In genomic region chr15:41878355-41878699, GRCh38 we compare ENCODE assay signal across 23 cellular contexts. TPM values are rescaled to one million over a fixed set of nuclear protein-coding genes. Genes with fewer than 3 reads are reported as not detected.
DNase-seq lines count a peak whose midpoint lies in the region; ATAC-seq and TF ChIP-seq lines count a peak whose summit lies in the region.
"Had no signal": no experiment of that assay in that cellular context is flagged by ENCODE, and none has a peak within 500 bp of the region (broad histone marks: within the 10 kb centered on the region; RNA-seq: fewer than 3 reads in every experiment).

No MANE protein-coding gene starts in this region.

- 71 to 77% methylated on average over 10 of the region's 10 CpGs for WGBS in heart right ventricle, 2 donors
- WGBS in psoas muscle, 3 donors = 29 to 40% (median 31%) methylated on average over 10 of the region's 10 CpGs

- H3K27me3 ChIP-seq in heart right ventricle = peaks cover 0 to 16% (median 0%) of the 10 kb centered on the region in 7 donors
- no peaks in the 10 kb centered on the region for H3K27me3 ChIP-seq in psoas muscle (ENCODE audit: insufficient read depth in 3 of 3, low read length in 2 of 3)

- H3K27ac ChIP-seq in heart right ventricle (peak overlapping the region in 1 of 10 donors; percentile 33), psoas muscle (no peak overlapping the region)
- H3K27ac ChIP-seq: 22Rv1, cardiac muscle cell, epithelial cell of prostate, left lung had no signal

- ATAC-seq in heart right ventricle (peak in 7 of 8 donors; percentile 24 to 75 (median 41)), psoas muscle (peak; percentile 60 to 87 (median 70)), HG03520 (IDR thresholded peaks at IDR 0.05; ENCODE audit: unreplicated experiment) (no peak)
- ATAC-seq: activated T-cell treated with anti-CD3 and anti-CD28 coated beads, Interleukin-2, amount 50 U/mL, for 4 hours; left lung; mucosa of descending colon; stimulated activated naive B cell treated with anti-CD40 and anti-IgM and Interleukin-4, amounts not matched to agents 10 μg/mL and 1 μg/mL and 100 μg/mL, for 72 hours had no signal

- intact Hi-C loops in heart right ventricle (cut with DNase I) = no loop called here
- intact Hi-C loops in psoas muscle (cut with DNase I) = no loop called here

- H3K4me1 ChIP-seq in heart right ventricle (peaks cover 3 to 32% (median 23%) of the 10 kb centered on the region in 9 donors), psoas muscle (peaks cover 15% of the 10 kb centered on the region)
- H3K4me1 ChIP-seq: Caco-2 had no signal

- H3K9me3 ChIP-seq in heart right ventricle (no peaks in the 10 kb centered on the region), psoas muscle (no peaks in the 10 kb centered on the region)
- H3K9me3 ChIP-seq: Caco-2, left lung, mucosa of descending colon had no signal

- peak; percentile 57 for DNase-seq in DMS 273 (lab: John Stamatoyannopoulos, UW; ENCODE audit: unreplicated experiment)
- DNase-seq in DMS 273 treated with DMSO at 0.1 percent for 48 hours (lab: John Stamatoyannopoulos, UW) = no peak
- peak; percentile 54 for DNase-seq in NCI-H1092 treated with DMSO at 0.1 percent for 48 hours (lab: John Stamatoyannopoulos, UW)
- peak in 1 of 2 donors; percentile 67 for DNase-seq in heart right ventricle
- peak; percentile 50 to 68 for DNase-seq in psoas muscle
- no peak for DNase-seq in NCI-H2171 (lab: John Stamatoyannopoulos, UW)
- no peak for DNase-seq in epidermal melanocyte (ENCODE audit: insufficient read length, low spot score)
- DNase-seq: activated CD4-positive, CD25-positive, alpha-beta regulatory T cell; activated naive CD4-positive, alpha-beta T cell treated with anti-CD3 and anti-CD28 coated beads, Interleukin-2, amount 10 ng/mL, durations not matched to agents 7 days and 5 days; activated T-cell treated with anti-CD3 and anti-CD28 coated beads, Interleukin-2, amount 50 U/mL, for 4 hours; Caco-2; mucosa of descending colon; NCI-H1105; NCI-H526; small intestine; stimulated activated CD4-positive, alpha-beta T cell treated with anti-CD3 and anti-CD28 coated beads, Interleukin-2, amount 100 ng/mL, for 48 hours; stimulated activated naive B cell treated with anti-CD40 and anti-IgM and Interleukin-4, amounts not matched to agents 10 μg/mL and 1 μg/mL and 100 μg/mL, for 72 hours; T-helper 9 cell had no signal

- TF ChIP-seq CTCF in heart right ventricle (IDR thresholded peaks at IDR 0.05) = no peak
- TF ChIP-seq CTCF in psoas muscle (IDR thresholded peaks at IDR 0.05) = no peak

- H3K4me3 ChIP-seq in heart right ventricle (no peak overlapping the region), psoas muscle (no peak overlapping the region)
- H3K4me3 ChIP-seq: cardiac muscle cell, left lung, mucosa of descending colon had no signal

- no peaks in the 10 kb centered on the region for H3K36me3 ChIP-seq in heart right ventricle
- no peaks in the 10 kb centered on the region for H3K36me3 ChIP-seq in psoas muscle (ENCODE audit: insufficient read depth in 1 of 2, low read depth in 1 of 2)
- H3K36me3 ChIP-seq: cardiac muscle cell, left lung had no signal

RNA-seq across cellular contexts. Expression of gene SPTBN5, which starts 15.5 kb away (rescaled TPM):
- total RNA-seq in heart right ventricle (1 to 10 TPM; 1.6 to 5.9 (median 2.4) TPM), psoas muscle (under 1 TPM; 0.15 to 0.47 (median 0.29) TPM)
- polyA plus RNA-seq in heart right ventricle (1 to 10 TPM in 1 of 2 donors, under 1 TPM in 1; 0.94 to 8.7 TPM), psoas muscle (under 1 TPM; 0.10 to 0.29 (median 0.13) TPM)

RNA-seq across cellular contexts. Expression of gene PLA2G4B, which starts 39.7 kb away (rescaled TPM):
- 1 to 10 TPM; 1.6 to 6.7 (median 3.2) TPM for total RNA-seq in heart right ventricle
- polyA plus RNA-seq in heart right ventricle = 10 to 100 TPM in 1 of 2 donors, 1 to 10 TPM in 1; 2.7 to 16.0 TPM
- total RNA-seq in psoas muscle = 1 to 10 TPM; 1.2 to 4.3 (median 1.7) TPM
- polyA plus RNA-seq in psoas muscle = 1 to 10 TPM; 1.1 to 2.2 (median 1.4) TPM

RNA-seq across cellular contexts. Expression of gene JMJD7, which starts 50.4 kb away (rescaled TPM):
- total RNA-seq in heart right ventricle = 10 to 100 TPM; 11.0 to 20.9 (median 12.9) TPM
- polyA plus RNA-seq in heart right ventricle = 10 to 100 TPM in 1 of 2 donors, 1 to 10 TPM in 1; 8.6 to 23.0 TPM
- 1 to 10 TPM; 5.8 to 8.0 (median 6.7) TPM for total RNA-seq in psoas muscle
- polyA plus RNA-seq in psoas muscle = 1 to 10 TPM; 4.4 to 6.4 (median 4.6) TPM

Comparison
In these comparisons a context has a peak if more than half of its experiments do, and no peak if none do; other contexts are left out.
1. DNase-seq: peak in DMS 273 (single experiment), NCI-H1092 treated with DMSO at 0.1 percent for 48 hours (single experiment) and psoas muscle (2 of 2); none in DMS 273 treated with DMSO at 0.1 percent for 48 hours (single experiment), NCI-H2171 (single experiment) and epidermal melanocyte (single experiment).